1 cellular context compared by ENCODE assay signal in genomic region chr2:201233192-201234166, GRCh38.
A peak's percentile ranks its signal among the peaks of the same experiment; 100 is the strongest.
TF ChIP-seq lines count a peak whose summit lies in the region.

No MANE protein-coding gene starts in this region.

TF ChIP-seq in HepG2, 621 proteins besides CTCF, POLR2A, EP300 and RAD21 (continued from another document and continues in another):
- TF ChIP-seq ZBTB49 (CRISPR knock-in tag; IDR thresholded peaks at IDR 0.05; ENCODE audit: borderline replicate concordance) (no peak), ZFY (CRISPR knock-in tag; IDR thresholded peaks at IDR 0.05) (no peak), ARID5B (CRISPR knock-in tag; IDR thresholded peaks at IDR 0.05) (peak; percentile 54; the same call in 1 of the 2 replicates), NPAS2 (CRISPR knock-in tag; IDR thresholded peaks at IDR 0.05; ENCODE audit: borderline replicate concordance) (no peak), PREB (CRISPR knock-in tag; IDR thresholded peaks at IDR 0.05) (no peak), HCFC1 (IDR thresholded peaks at IDR 0.05; ENCODE audit: low read depth, low read length) (no peak), MEIS2 (CRISPR knock-in tag; IDR thresholded peaks at IDR 0.05) (no peak), SALL1 (CRISPR knock-in tag; IDR thresholded peaks at IDR 0.05) (peak; percentile 70), NKX3-1 (CRISPR knock-in tag; IDR thresholded peaks at IDR 0.05) (no peak), ZNF670 (CRISPR knock-in tag; IDR thresholded peaks at IDR 0.05; ENCODE audit: borderline replicate concordance) (peak; percentile 74; the same call in 1 of the 2 replicates), ZZZ3 (CRISPR knock-in tag; IDR thresholded peaks at IDR 0.05; ENCODE audit: borderline replicate concordance) (no peak), BCL6 (CRISPR knock-in tag; IDR thresholded peaks at IDR 0.05) (no peak), ZNF570 (CRISPR knock-in tag; IDR thresholded peaks at IDR 0.05; ENCODE audit: borderline replicate concordance) (no peak), AHR (CRISPR knock-in tag; IDR thresholded peaks at IDR 0.05) (no peak; the same call in 1 of the 2 replicates), CEBPG (CRISPR knock-in tag; IDR thresholded peaks at IDR 0.05) (peak; percentile 4; the same call in 1 of the 2 replicates), HOMEZ (CRISPR knock-in tag; IDR thresholded peaks at IDR 0.05; ENCODE audit: low read depth) (peak; percentile 84), CCDC6 (CRISPR knock-in tag; IDR thresholded peaks at IDR 0.05) (0 out of 2 replicates have a peak, but pooled peaks have one; percentile 20), ZNF318 (CRISPR knock-in tag; IDR thresholded peaks at IDR 0.05) (no peak), ZNF383 (CRISPR knock-in tag; IDR thresholded peaks at IDR 0.05; ENCODE audit: borderline replicate concordance) (no peak), ZSCAN12 (CRISPR knock-in tag; IDR thresholded peaks at IDR 0.05) (no peak), ZBTB34 (CRISPR knock-in tag; IDR thresholded peaks at IDR 0.05) (no peak), CENPX (CRISPR knock-in tag; IDR thresholded peaks at IDR 0.05) (no peak), RBFOX2 (IDR thresholded peaks at IDR 0.05; ENCODE audit: low read depth, low read length) (peak; percentile 67), RCOR2 (CRISPR knock-in tag; IDR thresholded peaks at IDR 0.05) (0 out of 2 replicates have a peak, but pooled peaks have one; percentile 22), ISX (CRISPR knock-in tag; conservative IDR thresholded peaks at IDR 0.05) (no peak), NFIC (IDR thresholded peaks at IDR 0.05; ENCODE audit: low read length) (no peak), ZNF747 (CRISPR knock-in tag; IDR thresholded peaks at IDR 0.05; ENCODE audit: borderline replicate concordance) (no peak), ZBTB33 (CRISPR knock-in tag; IDR thresholded peaks at IDR 0.05) (peak; percentile 18; the same call in 1 of the 2 replicates), SNAI1 (CRISPR knock-in tag; IDR thresholded peaks at IDR 0.05; ENCODE audit: borderline replicate concordance) (no peak), BORCS8-MEF2B (CRISPR knock-in tag; IDR thresholded peaks at IDR 0.05) (peak; percentile 49; the same call in 1 of the 2 replicates), ZNF850 (CRISPR knock-in tag; conservative IDR thresholded peaks at IDR 0.05) (no peak), ZNF780A (CRISPR knock-in tag; IDR thresholded peaks at IDR 0.05) (peak; percentile 22; the same call in 1 of the 2 replicates), IRF2 (CRISPR knock-in tag; IDR thresholded peaks at IDR 0.05) (peak; percentile 100), SIN3B (IDR thresholded peaks at IDR 0.05; ENCODE audit: low read length) (no peak), IKZF4 (CRISPR knock-in tag; IDR thresholded peaks at IDR 0.05; ENCODE audit: borderline replicate concordance, low read depth, not compliant biosample characterization) (no peak), MIER2 (CRISPR knock-in tag; IDR thresholded peaks at IDR 0.05) (no peak)
